ENCODE assay signal across 8 cellular contexts in the genomic region with DNA sequence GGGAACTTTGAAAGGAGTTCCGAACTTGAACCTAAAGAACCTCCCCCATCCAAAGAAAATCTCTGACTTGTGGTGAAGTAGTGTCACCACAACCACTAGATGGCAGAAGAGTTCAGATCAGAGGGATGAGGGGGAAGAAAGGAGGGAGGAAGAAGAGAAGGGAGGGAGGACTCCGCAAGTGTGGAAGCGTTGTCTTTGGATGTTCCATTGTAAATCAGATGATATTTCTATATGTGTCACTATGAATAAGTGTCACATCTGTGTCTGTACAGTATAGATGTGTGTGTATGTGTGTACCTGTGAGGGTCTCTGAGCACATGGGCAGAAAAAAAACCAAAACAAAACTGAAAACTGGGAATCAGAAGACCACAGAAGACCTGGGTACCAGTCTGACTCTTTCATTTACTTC. TPM values are rescaled to one million over a fixed set of nuclear protein-coding genes. Genes with fewer than 3 reads are reported as not detected.
A peak's percentile ranks its signal among the peaks of the same experiment; 100 is the strongest.
DNase-seq lines count a peak whose midpoint lies in the region; ATAC-seq, FAIRE-seq and TF ChIP-seq lines count a peak whose summit lies in the region.

No MANE protein-coding gene starts in this region.

- H3K36me3 ChIP-seq in lower lobe of right lung (no peaks in the 10 kb centered on the region), tibial nerve (no peaks in the 10 kb centered on the region)

- TF ChIP-seq CTCF in lower lobe of right lung (IDR thresholded peaks at IDR 0.05): peak; percentile 75
- TF ChIP-seq CTCF in tibial nerve (IDR thresholded peaks at IDR 0.05): peak; percentile 67 to 81 (median 75)

- H3K27me3 ChIP-seq in lower lobe of right lung (ENCODE audit: low read depth): no peaks in the 10 kb centered on the region
- no peaks in the 10 kb centered on the region for H3K27me3 ChIP-seq in tibial nerve

- H3K4me1 ChIP-seq in lower lobe of right lung (peaks cover 11% of the 10 kb centered on the region), tibial nerve (peaks cover 0 to 8% (median 2%) of the 10 kb centered on the region in 4 donors)

- 1 to 2% methylated on average over 3 of the region's 3 CpGs for WGBS in tibial nerve, 2 donors

- H3K4me3 ChIP-seq in lower lobe of right lung (no peak overlapping the region), tibial nerve (no peak overlapping the region)

- no peak for TF ChIP-seq EP300 in tibial nerve (IDR thresholded peaks at IDR 0.05)

- FAIRE-seq in GM12891 (lab: Jason Lieb, UNC): peak; percentile 71

- peak; percentile 62 to 80 for DNase-seq in AML-193 (lab: John Stamatoyannopoulos, UW)
- peak; percentile 43 for DNase-seq in GM12891 (ENCODE audit: insufficient read length, low spot score)
- DNase-seq in NCI-H146 treated with DMSO at 0.1 percent for 48 hours (lab: John Stamatoyannopoulos, UW; ENCODE audit: unreplicated experiment): peak; percentile 1
- peak; percentile 44 to 78 for DNase-seq in SW 1271 (lab: John Stamatoyannopoulos, UW)
- DNase-seq in dermis microvascular lymphatic vessel endothelial cell (ENCODE audit: low read depth in 2 of 2): peak; percentile 51 to 80
- DNase-seq in lower lobe of right lung: no peak
- DNase-seq in tibial nerve (ENCODE audit: low spot score in 2 of 2): peak in 1 of 2 donors; percentile 34

- no peak overlapping the region for H3K27ac ChIP-seq in lower lobe of right lung
- H3K27ac ChIP-seq in tibial nerve: no peak overlapping the region

- ATAC-seq in lower lobe of right lung (peak; percentile 76 to 82), GM19035 (IDR thresholded peaks at IDR 0.05; ENCODE audit: unreplicated experiment) (no peak)

- intact Hi-C loops in lower lobe of right lung (cut with DNase I): no loop called here

- TF ChIP-seq POLR2A in GM12891 (IDR thresholded peaks at IDR 0.05; ENCODE audit: low read depth, low read length) (no peak; the same call in 1 of the 2 replicates), tibial nerve (IDR thresholded peaks at IDR 0.05) (no peak)

- H3K9me3 ChIP-seq in lower lobe of right lung (no peaks in the 10 kb centered on the region), tibial nerve (no peaks in the 10 kb centered on the region)

TF ChIP-seq in GM12891, 5 proteins besides CTCF, POLR2A, EP300 and RAD21:
- TF ChIP-seq SPI1 (IDR thresholded peaks at IDR 0.05; ENCODE audit: low read depth, low read length) (no peak), POLR2AphosphoS5 (IDR thresholded peaks at IDR 0.05; ENCODE audit: low read depth, low read length) (no peak; the same call in 1 of the 2 replicates), TAF1 (IDR thresholded peaks at IDR 0.05; ENCODE audit: low read depth, low read length) (no peak), PAX5 (IDR thresholded peaks at IDR 0.05; ENCODE audit: insufficient read depth, low read length, severe bottlenecking) (no peak), POU2F2 (IDR thresholded peaks at IDR 0.05; ENCODE audit: low read depth, low read length) (no peak)

RNA-seq across cellular contexts. Expression of gene SLC24A1, which starts 16.9 kb away (rescaled TPM):
- 4.3 TPM for polyA plus RNA-seq in GM12891 (2012; ENCODE audit: low read depth, missing spikeins)
- total RNA-seq in dermis microvascular lymphatic vessel endothelial cell (21.5 and 24.3 TPM in 2 replicates), lower lobe of right lung (11.4 TPM), tibial nerve (10 to 100 TPM in 1 of 4 donors, 1 to 10 TPM in 3; 5.9 to 22.7 (median 9.2) TPM)

RNA-seq across cellular contexts. Expression of gene INTS14, which starts 27.8 kb away (rescaled TPM):
- 25.7 TPM for polyA plus RNA-seq in GM12891 (2012; ENCODE audit: low read depth, missing spikeins)
- 29.8 and 37.4 TPM in 2 replicates for total RNA-seq in dermis microvascular lymphatic vessel endothelial cell
- 27.1 TPM for total RNA-seq in lower lobe of right lung
- total RNA-seq in tibial nerve: 10 to 100 TPM; 30.6 to 38.4 (median 36.0) TPM
